Comparison of ENCODE assay signal across 8 cellular contexts in the genomic region with DNA sequence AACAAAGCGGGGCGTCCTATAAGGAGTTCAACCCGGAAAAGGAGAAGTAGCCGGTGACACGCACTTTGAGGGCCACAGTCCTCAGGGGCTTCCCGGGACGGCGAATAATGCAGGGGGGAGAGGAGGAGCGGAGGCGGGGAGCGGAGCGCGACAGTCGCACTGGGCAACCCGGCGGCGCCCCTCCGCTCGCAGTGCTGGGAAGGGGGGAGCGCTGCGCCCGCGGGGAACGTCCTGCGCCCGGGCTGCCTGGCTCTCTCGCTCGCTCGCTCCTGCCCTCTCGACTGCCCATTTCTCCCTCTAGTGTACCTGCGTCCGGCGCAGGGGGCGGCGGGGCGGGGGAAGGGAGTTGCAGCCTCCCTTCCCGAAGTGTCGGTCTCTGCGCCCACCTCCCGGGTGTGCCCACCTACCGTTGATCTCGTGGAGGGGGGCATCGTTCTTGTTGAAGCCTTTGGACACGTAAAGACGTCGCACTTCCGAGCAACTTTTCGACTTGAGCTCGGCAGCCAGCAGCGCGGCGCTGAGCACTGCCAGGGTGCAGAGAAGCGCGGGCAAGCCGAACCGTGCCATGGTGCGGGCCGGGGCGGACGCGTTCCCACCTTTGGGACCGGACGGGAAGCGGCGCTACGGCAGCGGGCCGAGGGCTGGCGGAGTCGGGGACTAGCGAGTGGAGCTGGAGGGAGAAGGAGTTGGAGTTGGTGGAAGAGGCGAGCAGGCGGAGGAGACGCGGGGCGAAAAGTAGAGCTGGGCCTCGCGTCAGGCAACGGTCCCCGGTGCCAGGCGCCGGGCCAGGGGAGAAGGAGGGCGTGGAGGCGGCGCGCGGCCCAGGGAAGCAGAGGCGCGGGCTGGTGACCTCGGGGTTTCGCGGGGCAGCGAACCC. TPM values are rescaled to one million over a fixed set of nuclear protein-coding genes. Genes with fewer than 3 reads are reported as not detected.
A peak's percentile ranks its signal among the peaks of the same experiment; 100 is the strongest.
DNase-seq lines count a peak whose midpoint lies in the region; ATAC-seq and TF ChIP-seq lines count a peak whose summit lies in the region.

No MANE protein-coding gene starts in this region.

- intact Hi-C loops in PC-3 (cut with micrococcal nuclease): loop anchor here (1.0 to 10.0 kb wide), 4 partner anchors 31 to 248 kb away; no protein-coding TSS in a partner anchor

- 0 out of 2 replicates have a peak, but pooled peaks cover 3% of the 10 kb centered on the region for H3K4me1 ChIP-seq in PC-3 (ENCODE audit: insufficient read depth, low read length)

- H3K27me3 ChIP-seq in PC-3 (ENCODE audit: low read length): no peaks in the 10 kb centered on the region

- peak overlapping the region; percentile 72 for H3K9ac ChIP-seq in PC-3 (ENCODE audit: low read length)

- peak overlapping the region; percentile 97 for H3K4me3 ChIP-seq in PC-3 (ENCODE audit: low read length)
- H3K4me3 ChIP-seq in fibroblast of mammary gland (ENCODE audit: control insufficient read depth, low read depth, low read length): peak overlapping the region; percentile 51

- H3K27ac ChIP-seq in PC-3 (ENCODE audit: low read length): no peak overlapping the region

- BruUV-seq in PC-3 (replicated peaks; lab: Mats Ljungman, UMichigan): no TSS peak

- CTCF ChIA-PET in PC-3 (lab: Charles Lee): no interaction called here

- H3K79me2 ChIP-seq in PC-3 (ENCODE audit: low read length): peaks cover 15% of the 10 kb centered on the region

- TF ChIP-seq CTCF in GM20000 (IDR thresholded peaks at IDR 0.05; ENCODE audit: extremely low read depth, missing control alignments): no peak
- TF ChIP-seq CTCF in PC-3 (conservative IDR thresholded peaks at IDR 0.05; ENCODE audit: low read depth, low read length): no peak
- TF ChIP-seq CTCF in fibroblast of mammary gland (conservative IDR thresholded peaks at IDR 0.05; ENCODE audit: control insufficient read depth, insufficient read depth, low read depth, low read length): no peak

- no peaks in the 10 kb centered on the region for H3F3A ChIP-seq in PC-3 (ENCODE audit: low read length, unreplicated experiment)

- H3K9me3 ChIP-seq in PC-3 (ENCODE audit: low read length): no peaks in the 10 kb centered on the region

- peak overlapping the region; percentile 94 for H2AFZ ChIP-seq in PC-3 (ENCODE audit: low read length)

- DNase-seq in GM20000 (ENCODE audit: low spot score): peak; percentile 24
- peak; percentile 17 for DNase-seq in PC-3
- peak; percentile 7 for DNase-seq in fibroblast of mammary gland (ENCODE audit: low read depth)
- peak; percentile 19 for DNase-seq in occipital lobe (lab: John Stamatoyannopoulos, UW)
- DNase-seq in dedifferentiated amniotic fluid mesenchymal stem cell (ENCODE audit: extremely low spot score): no peak
- DNase-seq in activated CD4-positive, alpha-beta T cell treated with anti-CD3 and anti-CD28 coated beads for 4 hours: no peak

- no peaks in the 10 kb centered on the region for H3K9me2 ChIP-seq in PC-3 (replicated peaks; ENCODE audit: low read length)

- no peaks in the 10 kb centered on the region for H3K36me3 ChIP-seq in PC-3 (ENCODE audit: low read depth, low read length)

- peak; percentile 39 for ATAC-seq in PC-3
- no peak for ATAC-seq in activated CD4-positive, CD25-positive, alpha-beta regulatory T cell treated with anti-CD3 and anti-CD28 coated beads, Interleukin-2, amount 50 U/mL, for 24 hours
- no peak for ATAC-seq in HG02885 (IDR thresholded peaks at IDR 0.05; ENCODE audit: poor library complexity, unreplicated experiment)

- H3K4me2 ChIP-seq in PC-3 (ENCODE audit: low read length): peak overlapping the region; percentile 97

- POLR2A ChIA-PET in PC-3 (lab: Charles Lee; ENCODE audit: unreplicated experiment): no interaction called here

- H4K20me1 ChIP-seq in PC-3 (ENCODE audit: low read length): no peaks in the 10 kb centered on the region

RNA-seq across cellular contexts. Expression of a gene that starts 0.7 kb away (rescaled TPM):
- total RNA-seq in PC-3 (2014; rRNA removed): 4.0 and 6.4 TPM in 2 replicates
- total RNA-seq in occipital lobe: 2.5 TPM

Comparison
In these comparisons a context has a peak if more than half of its experiments do, and no peak if none do; other contexts are left out.
1. DNase-seq: peak in GM20000 (single experiment), PC-3 (single experiment), fibroblast of mammary gland (single experiment) and occipital lobe (single experiment); none in dedifferentiated amniotic fluid mesenchymal stem cell (single experiment) and activated CD4-positive, alpha-beta T cell treated with anti-CD3 and anti-CD28 coated beads for 4 hours (0 of 2).